In genomic region chr18:36427831-36428230, GRCh38 we compare ENCODE assay signal across 28 cellular contexts.
"Had no signal": no experiment of that assay in that cellular context is flagged by ENCODE, and none has a peak within 500 bp of the region (broad histone marks: within the 10 kb centered on the region; RNA-seq: fewer than 3 reads in every experiment).

No MANE protein-coding gene starts in this region.

- H3K4me3 Mint-ChIP-seq: memory B cell; naive thymus-derived CD8-positive, alpha-beta T cell; nephron; neural crest cell; stimulated activated memory B cell treated with anti-CD40 and anti-IgM and Interleukin-4, amounts not matched to agents 10 μg/mL and 1 μg/mL and 100 μg/mL, for 72 hours; stimulated activated naive CD8-positive, alpha-beta T cell treated with anti-CD3 and anti-CD28 coated beads, Interleukin-15, amount 100 ng/mL, for 72 hours had no signal

- H3K27ac Mint-ChIP-seq: memory B cell; naive thymus-derived CD8-positive, alpha-beta T cell; nephron; stimulated activated memory B cell treated with anti-CD40 and anti-IgM and Interleukin-4, amounts not matched to agents 10 μg/mL and 1 μg/mL and 100 μg/mL, for 72 hours had no signal

- H3K36me3 Mint-ChIP-seq: memory B cell; naive thymus-derived CD8-positive, alpha-beta T cell; stimulated activated memory B cell treated with anti-CD40 and anti-IgM and Interleukin-4, amounts not matched to agents 10 μg/mL and 1 μg/mL and 100 μg/mL, for 72 hours had no signal

- H3K4me2 ChIP-seq: hepatocyte had no signal

- H3K27me3 ChIP-seq: heart right ventricle, hepatocyte, right lobe of liver, tibial nerve, upper lobe of left lung had no signal

- H3K9me3 Mint-ChIP-seq: memory B cell; nephron; stimulated activated memory B cell treated with anti-CD40 and anti-IgM and Interleukin-4, amounts not matched to agents 10 μg/mL and 1 μg/mL and 100 μg/mL, for 72 hours; stimulated activated naive CD8-positive, alpha-beta T cell treated with anti-CD3 and anti-CD28 coated beads, Interleukin-15, amount 100 ng/mL, for 72 hours had no signal

- H2AFZ ChIP-seq: hepatocyte had no signal

- H3K9me3 ChIP-seq: heart right ventricle, mucosa of descending colon, pancreas, prostate gland, right lobe of liver, tibial nerve, upper lobe of left lung had no signal

- H3K27ac ChIP-seq: hepatocyte, pancreas, prostate gland, right lobe of liver, tibial nerve, upper lobe of left lung had no signal

- FAIRE-seq: pancreas had no signal

- H3K4me3 ChIP-seq: heart right ventricle, hepatocyte, lung, mucosa of descending colon, pancreas, prostate gland, right lobe of liver, smooth muscle cell, tibial nerve, upper lobe of left lung had no signal

- H3K79me2 ChIP-seq: hepatocyte had no signal

- H3K4me1 Mint-ChIP-seq: memory B cell; naive thymus-derived CD8-positive, alpha-beta T cell; stimulated activated memory B cell treated with anti-CD40 and anti-IgM and Interleukin-4, amounts not matched to agents 10 μg/mL and 1 μg/mL and 100 μg/mL, for 72 hours; stimulated activated naive CD8-positive, alpha-beta T cell treated with anti-CD3 and anti-CD28 coated beads, Interleukin-15, amount 100 ng/mL, for 72 hours had no signal

- DNase-seq: glutamatergic neuron; heart right ventricle; midbrain; mucosa of descending colon; naive thymus-derived CD8-positive, alpha-beta T cell; nucleus accumbens; pancreas; posterior cingulate gyrus; retina; right lobe of liver; stimulated activated CD4-positive, alpha-beta T cell treated with anti-CD3 and anti-CD28 coated beads, Interleukin-1b, Interleukin-23, amount 100 ng/mL, for 48 hours; stimulated activated CD4-positive, alpha-beta T cell treated with anti-CD3 and anti-CD28 coated beads, Interleukin-2, amount 100 ng/mL, for 48 hours; stimulated activated CD4-positive, alpha-beta T cell treated with anti-CD3 and anti-CD28 coated beads, Interleukin-4, amount 100 ng/mL, for 4 hours; stimulated activated CD8-positive, alpha-beta memory T cell treated with anti-CD3 and anti-CD28 coated beads, Interleukin-4, amount 100 ng/mL, for 48 hours; stimulated activated naive CD4-positive, alpha-beta T cell treated with Interleukin-2 at 50 U/mL for 16 hours; stimulated activated naive CD8-positive, alpha-beta T cell treated with anti-CD3 and anti-CD28 coated beads, Interleukin-15, amount 100 ng/mL, for 72 hours; substantia nigra; upper lobe of left lung had no signal

- H3K4me1 ChIP-seq: pancreas, prostate gland, right lobe of liver, tibial nerve, upper lobe of left lung had no signal

- ATAC-seq: heart right ventricle; left lobe of liver; mucosa of descending colon; naive thymus-derived CD8-positive, alpha-beta T cell; pancreas; right lobe of liver; stimulated activated memory B cell treated with anti-CD40 and anti-IgM and Interleukin-4, amounts not matched to agents 10 μg/mL and 1 μg/mL and 100 μg/mL, for 72 hours; stimulated activated naive CD8-positive, alpha-beta T cell treated with anti-CD3 and anti-CD28 coated beads, Interleukin-15, amount 100 ng/mL, for 72 hours had no signal

- H3K36me3 ChIP-seq: heart right ventricle, pancreas, prostate gland, right lobe of liver, tibial nerve, upper lobe of left lung had no signal
